Comparison of ENCODE assay signal across 13 cellular contexts in genomic region chr2:237184923-237185580, GRCh38.
"Had no signal": no experiment of that assay in that cellular context is flagged by ENCODE, and none has a peak within 500 bp of the region (broad histone marks: within the 10 kb centered on the region; RNA-seq: fewer than 3 reads in every experiment).

No MANE protein-coding gene starts in this region.

- H3K27me3 ChIP-seq: upper lobe of left lung had no signal

- FAIRE-seq: frontal cortex had no signal

- DNase-seq: activated naive CD8-positive, alpha-beta T cell treated with anti-CD3 and anti-CD28 coated beads, Interleukin-2, amount 10 ng/mL, durations not matched to agents 7 days and 5 days; anterior cingulate cortex; dermis blood vessel endothelial cell; effector memory CD8-positive, alpha-beta T cell; head of caudate nucleus; left cardiac atrium; lower lobe of right lung; retina; stimulated activated CD4-positive, alpha-beta T cell treated with anti-CD3 and anti-CD28 coated beads, Interleukin-15, amount 100 ng/mL, for 24 hours; stimulated activated CD4-positive, alpha-beta T cell treated with anti-CD3 and anti-CD28 coated beads, Interleukin-4, amount 100 ng/mL, for 24 hours; stimulated activated CD8-positive, alpha-beta memory T cell treated with anti-CD3 and anti-CD28 coated beads, Interleukin-4, amount 100 ng/mL, for 48 hours; upper lobe of left lung had no signal

- ATAC-seq: effector memory CD8-positive, alpha-beta T cell; left cardiac atrium; lower lobe of right lung had no signal

- H3K27ac ChIP-seq: lower lobe of right lung, upper lobe of left lung had no signal

- H3K4me3 ChIP-seq: lower lobe of right lung, upper lobe of left lung had no signal

- H3K4me1 ChIP-seq: lower lobe of right lung, upper lobe of left lung had no signal

- H3K36me3 ChIP-seq: lower lobe of right lung, upper lobe of left lung had no signal

- H3K9me3 ChIP-seq: lower lobe of right lung, upper lobe of left lung had no signal
